In the genomic region with DNA sequence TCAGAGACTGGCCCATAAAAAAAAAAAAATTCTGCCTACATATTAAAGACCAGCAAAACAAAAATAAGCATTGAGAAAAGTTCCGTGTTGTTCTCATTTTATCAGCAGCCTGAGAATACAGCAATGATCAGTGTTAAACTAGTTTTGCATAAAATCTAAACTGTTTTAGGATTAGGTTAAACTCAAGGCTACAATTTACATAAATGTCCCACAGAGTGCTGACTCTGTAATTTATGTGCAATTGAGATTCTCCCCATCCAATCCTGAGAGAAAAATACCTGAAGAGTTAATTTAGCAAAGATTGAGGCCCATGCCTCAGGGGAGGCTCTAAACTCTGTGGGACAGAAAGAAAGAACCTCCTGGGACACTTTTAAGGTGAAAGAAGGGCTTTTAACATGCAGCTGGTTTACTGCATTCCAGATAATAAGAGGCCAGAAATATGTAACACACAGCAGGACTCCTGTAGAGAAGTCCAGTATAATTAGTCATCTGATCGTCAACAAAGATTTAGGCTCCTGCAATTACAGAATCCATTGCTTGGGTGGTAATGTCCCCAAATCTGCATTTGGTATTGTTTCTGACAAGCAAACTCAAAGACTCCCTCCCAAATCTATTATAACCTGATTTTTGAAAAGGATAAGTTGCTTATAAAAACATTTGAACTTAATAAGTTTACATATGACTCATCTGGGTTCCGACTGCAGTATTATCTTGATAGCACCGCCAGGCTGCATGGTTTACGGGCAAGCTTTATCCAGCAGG, we compare ENCODE assay signal across 14 cellular contexts.
DNase-seq lines count a peak whose midpoint lies in the region; ATAC-seq and TF ChIP-seq lines count a peak whose summit lies in the region.
"Had no signal": no experiment of that assay in that cellular context is flagged by ENCODE, and none has a peak within 500 bp of the region (broad histone marks: within the 10 kb centered on the region; RNA-seq: fewer than 3 reads in every experiment).

No MANE protein-coding gene starts in this region.

- WGBS in spleen, 5 donors, result 84 to 96% (median 94%) methylated on average over 5 of the region's 5 CpGs
- 72 to 85% (median 79%) methylated on average over 5 of the region's 5 CpGs for WGBS in psoas muscle, 3 donors

- CTCF ChIA-PET in BJ (lab: Yijun Ruan, JAX), result no interaction called here

- H3K9me3 ChIP-seq in mucosa of descending colon, result no peaks in the 10 kb centered on the region
- no peaks in the 10 kb centered on the region for H3K9me3 ChIP-seq in SJCRH30 (replicated peaks)
- no peaks in the 10 kb centered on the region for H3K9me3 ChIP-seq in spleen
- no peaks in the 10 kb centered on the region for H3K9me3 ChIP-seq in psoas muscle
- H3K9me3 ChIP-seq: body of pancreas, esophagus squamous epithelium had no signal

- TF ChIP-seq CTCF in BJ (IDR thresholded peaks at IDR 0.05; ENCODE audit: insufficient read depth, low read depth, low read length) (peak; percentile 23; the same call in 1 of the 2 replicates), astrocyte of the cerebellum (IDR thresholded peaks at IDR 0.05; ENCODE audit: low read depth, low read length, missing control alignments) (peak; percentile 4), mucosa of descending colon (IDR thresholded peaks at IDR 0.05) (no peak), spleen (IDR thresholded peaks at IDR 0.05 in 8 of 11, conservative IDR thresholded peaks at IDR 0.05 in 3 of 11) (no peak), psoas muscle (IDR thresholded peaks at IDR 0.05) (no peak)

- no peaks in the 10 kb centered on the region for H3K36me3 ChIP-seq in BJ (ENCODE audit: control insufficient read depth, insufficient read depth, low read length)
- H3K36me3 ChIP-seq in mucosa of descending colon (ENCODE audit: low read depth), result no peaks in the 10 kb centered on the region
- no peaks in the 10 kb centered on the region for H3K36me3 ChIP-seq in SJCRH30
- no peaks in the 10 kb centered on the region for H3K36me3 ChIP-seq in spleen
- H3K36me3 ChIP-seq in psoas muscle (ENCODE audit: insufficient read depth in 1 of 2, low read depth in 1 of 2), result no peaks in the 10 kb centered on the region
- H3K36me3 ChIP-seq: esophagus squamous epithelium had no signal

- intact Hi-C loops in mucosa of descending colon (cut with DNase I, micrococcal nuclease) (no loop called here), spleen (cut with DNase I; ENCODE audit: low total_unique reads) (no loop called here), Right ventricle myocardium inferior (cut with DNase I) (no loop called here), psoas muscle (cut with DNase I) (no loop called here)

- in situ Hi-C loops in astrocyte of the cerebellum (cut with HindIII; ENCODE audit: low sequenced_read_pairs), result no loop called here

- no peak overlapping the region for H3K4me3 ChIP-seq in BJ (ENCODE audit: low read depth, low read length)
- no peak overlapping the region for H3K4me3 ChIP-seq in astrocyte of the cerebellum (ENCODE audit: low read depth, low read length)
- H3K4me3 ChIP-seq in mucosa of descending colon, result no peak overlapping the region
- H3K4me3 ChIP-seq in SJCRH30, result no peak overlapping the region
- no peak overlapping the region for H3K4me3 ChIP-seq in spleen
- H3K4me3 ChIP-seq in psoas muscle, result no peak overlapping the region
- H3K4me3 ChIP-seq: body of pancreas, esophagus squamous epithelium had no signal

- DNase-seq in BJ (ENCODE audit: low read depth) (peak; percentile 51), M059J (ENCODE audit: low read depth) (peak; percentile 86), astrocyte of the cerebellum (ENCODE audit: low read depth) (peak; percentile 27), mucosa of descending colon (no peak), SJCRH30 (no peak), spleen (no peak), Right ventricle myocardium inferior (ENCODE audit: missing footprints) (no peak), psoas muscle (no peak)
- DNase-seq: esophagus squamous epithelium; NCI-H1105; stimulated activated CD4-positive, alpha-beta T cell treated with anti-CD3 and anti-CD28 coated beads, Interleukin-4, amount 100 ng/mL, for 1 hour; stimulated activated naive CD8-positive, alpha-beta T cell treated with anti-CD3 and anti-CD28 coated beads, Interleukin-15, amount 100 ng/mL, for 72 hours had no signal

- POLR2A ChIA-PET in BJ (lab: Charles Lee), result no interaction called here

- peak; percentile 42 for ATAC-seq in mucosa of descending colon
- no peak for ATAC-seq in Right ventricle myocardium inferior
- no peak for ATAC-seq in psoas muscle
- ATAC-seq: body of pancreas; stimulated activated naive CD8-positive, alpha-beta T cell treated with anti-CD3 and anti-CD28 coated beads, Interleukin-15, amount 100 ng/mL, for 72 hours had no signal

- peaks cover 2% of the 10 kb centered on the region for H3K4me1 ChIP-seq in mucosa of descending colon (ENCODE audit: low read depth)
- no peaks in the 10 kb centered on the region for H3K4me1 ChIP-seq in SJCRH30
- no peaks in the 10 kb centered on the region for H3K4me1 ChIP-seq in spleen
- no peaks in the 10 kb centered on the region for H3K4me1 ChIP-seq in psoas muscle
- H3K4me1 ChIP-seq: body of pancreas, esophagus squamous epithelium had no signal

- H3K27ac ChIP-seq in SJCRH30 (no peak overlapping the region), spleen (no peak overlapping the region), psoas muscle (no peak overlapping the region)
- H3K27ac ChIP-seq: body of pancreas, esophagus squamous epithelium, HL-60 had no signal

- no peaks in the 10 kb centered on the region for H3K27me3 ChIP-seq in BJ (ENCODE audit: control insufficient read depth, insufficient read depth, low read length)
- H3K27me3 ChIP-seq in SJCRH30, result no peaks in the 10 kb centered on the region
- no peaks in the 10 kb centered on the region for H3K27me3 ChIP-seq in spleen (replicated peaks in 1 of 7)
- no peaks in the 10 kb centered on the region for H3K27me3 ChIP-seq in psoas muscle (ENCODE audit: insufficient read depth in 3 of 3, low read length in 2 of 3)
- H3K27me3 ChIP-seq: body of pancreas, esophagus squamous epithelium had no signal

- TF ChIP-seq POLR2A in spleen (IDR thresholded peaks at IDR 0.05), result no peak

Comparison
In these comparisons a context has a peak if more than half of its experiments do, and no peak if none do; other contexts are left out.
1. DNase-seq: peak in BJ (single experiment), M059J (single experiment) and astrocyte of the cerebellum (single experiment); none in mucosa of descending colon (0 of 3), SJCRH30 (0 of 2), spleen (single experiment), Right ventricle myocardium inferior (single experiment) and psoas muscle (0 of 2).
2. CTCF ChIP-seq: peak in BJ (single experiment) and astrocyte of the cerebellum (single experiment); none in mucosa of descending colon (single experiment), spleen (0 of 11) and psoas muscle (single experiment).